In genomic region chr14:91890291-91890749, GRCh38 we compare ENCODE assay signal across 12 cellular contexts. TPM values are rescaled to one million over a fixed set of nuclear protein-coding genes. Genes with fewer than 3 reads are reported as not detected.
A peak's percentile ranks its signal among the peaks of the same experiment; 100 is the strongest.
DNase-seq lines count a peak whose midpoint lies in the region; ATAC-seq and TF ChIP-seq lines count a peak whose summit lies in the region.
"Had no signal": no experiment of that assay in that cellular context is flagged by ENCODE, and none has a peak within 500 bp of the region (broad histone marks: within the 10 kb centered on the region; RNA-seq: fewer than 3 reads in every experiment).

No MANE protein-coding gene starts in this region.

- peak overlapping the region in 8 of 10 donors; percentile 30 to 81 (median 65) for H3K27ac ChIP-seq in heart right ventricle
- H3K27ac ChIP-seq in caudate nucleus (ENCODE audit: low read depth, low read length) = peak overlapping the region; percentile 89
- peak overlapping the region; percentile 43 for H3K27ac ChIP-seq in urinary bladder (ENCODE audit: low read depth)
- no peak overlapping the region for H3K27ac ChIP-seq in foreskin keratinocyte
- H3K27ac ChIP-seq: SJSA1 had no signal

- H3K27me3 Mint-ChIP-seq in naive thymus-derived CD8-positive, alpha-beta T cell = no peaks in the 10 kb centered on the region

- no peaks in the 10 kb centered on the region for H3K9me3 ChIP-seq in heart right ventricle
- H3K9me3 ChIP-seq: SJSA1 had no signal

- H3K4me3 Mint-ChIP-seq in naive thymus-derived CD8-positive, alpha-beta T cell = peak overlapping the region; percentile 34 to 83 (median 70)
- H3K4me3 Mint-ChIP-seq: H9 had no signal

- H3K27ac Mint-ChIP-seq in naive thymus-derived CD8-positive, alpha-beta T cell = peak overlapping the region; percentile 89 to 95 (median 93)
- H3K27ac Mint-ChIP-seq: H9 had no signal

- intact Hi-C loops in heart right ventricle (cut with DNase I) = no loop called here
- intact Hi-C loops in Right ventricle myocardium inferior (cut with DNase I) = no loop called here

- 48 to 60% methylated on average over 5 of the region's 5 CpGs for WGBS in heart right ventricle, 2 donors
- WGBS in urinary bladder = 39% methylated on average over 5 of the region's 5 CpGs

- H3K4me1 ChIP-seq in heart right ventricle (peaks cover 0 to 58% (median 30%) of the 10 kb centered on the region in 9 donors), urinary bladder (ENCODE audit: insufficient read depth) (no peaks in the 10 kb centered on the region), foreskin keratinocyte (no peaks in the 10 kb centered on the region)
- H3K4me1 ChIP-seq: SJSA1 had no signal

- DNase-seq in heart right ventricle (no peak), Right ventricle myocardium inferior (ENCODE audit: missing footprints) (no peak), caudate nucleus (lab: John Stamatoyannopoulos, UW) (peak in 39 of 61 donors; percentile 4 to 59 (median 34)), foreskin keratinocyte (no peak), HCEC 1CT (no peak)
- peak in 4 of 10 donors; percentile 31 to 59 (median 53) for DNase-seq in naive thymus-derived CD8-positive, alpha-beta T cell
- DNase-seq: activated CD4-positive, alpha-beta T cell treated with anti-CD3 and anti-CD28 coated beads, Interleukin-2, amount 50 U/mL, for 1 hour; H9; Kasumi-1 had no signal

- H3K4me3 ChIP-seq in heart right ventricle (no peak overlapping the region), urinary bladder (ENCODE audit: low read depth, low read length) (no peak overlapping the region)
- H3K4me3 ChIP-seq: SJSA1 had no signal

- TF ChIP-seq CTCF in heart right ventricle (IDR thresholded peaks at IDR 0.05) (no peak), foreskin keratinocyte (conservative IDR thresholded peaks at IDR 0.05) (no peak)

- H3K36me3 Mint-ChIP-seq in naive thymus-derived CD8-positive, alpha-beta T cell = no peaks in the 10 kb centered on the region

- no peaks in the 10 kb centered on the region for H3K9me3 Mint-ChIP-seq in naive thymus-derived CD8-positive, alpha-beta T cell
- H3K9me3 Mint-ChIP-seq: H9 had no signal

- H3K27me3 ChIP-seq in heart right ventricle (no peaks in the 10 kb centered on the region), foreskin keratinocyte (no peaks in the 10 kb centered on the region)
- H3K27me3 ChIP-seq: SJSA1 had no signal

- H3K4me1 Mint-ChIP-seq in naive thymus-derived CD8-positive, alpha-beta T cell = peaks cover 35 to 74% (median 59%) of the 10 kb centered on the region in 4 donors
- H3K4me1 Mint-ChIP-seq: H9 had no signal

- POLR2A ChIA-PET in naive thymus-derived CD8-positive, alpha-beta T cell (lab: Charles Lee) = interaction anchor here (1.0 to 15.0 kb wide), 8 partner anchors 8 to 381 kb away, joined by 3 to 317 read pairs (median 11); partner anchors contain the start of genes PPP4R3A and TC2N

- ATAC-seq in heart right ventricle = peak in 6 of 8 donors; percentile 13 to 49 (median 39)
- ATAC-seq in Right ventricle myocardium inferior = no peak
- peak; percentile 73 to 81 for ATAC-seq in naive thymus-derived CD8-positive, alpha-beta T cell
- ATAC-seq in GM21717 (IDR thresholded peaks at IDR 0.05; ENCODE audit: unreplicated experiment) = no peak
- ATAC-seq in foreskin keratinocyte = no peak

- H3K36me3 ChIP-seq in heart right ventricle = no peaks in the 10 kb centered on the region
- H3K36me3 ChIP-seq in urinary bladder (ENCODE audit: insufficient read depth) = no peaks in the 10 kb centered on the region
- H3K36me3 ChIP-seq: SJSA1 had no signal

RNA-seq across cellular contexts. Expression of gene TC2N, which starts 23.0 kb away (rescaled TPM):
- total RNA-seq in heart right ventricle (10 to 100 TPM in 1 of 10 donors, 1 to 10 TPM in 9; 1.8 to 12.4 (median 3.8) TPM), Right ventricle myocardium inferior (12.6 TPM), urinary bladder (46.8 TPM), foreskin keratinocyte (16.7 and 22.8 TPM in 2 replicates)
- polyA plus RNA-seq in heart right ventricle (1 to 10 TPM; 1.8 to 5.0 TPM), urinary bladder (9.8 TPM), foreskin keratinocyte (7.3 and 7.4 TPM in 2 replicates)
- 100 to 1,000 TPM; 298 to 309 TPM for total RNA-seq in naive thymus-derived CD8-positive, alpha-beta T cell
- polyA plus RNA-seq in naive thymus-derived CD8-positive, alpha-beta T cell = 100 to 1,000 TPM; 125 to 167 (median 160) TPM

RNA-seq across cellular contexts. Expression of gene FBLN5, which starts 57.2 kb away (rescaled TPM):
- total RNA-seq in heart right ventricle (10 to 100 TPM; 25.3 to 91.5 (median 36.6) TPM), Right ventricle myocardium inferior (85.3 TPM), urinary bladder (71.3 TPM), foreskin keratinocyte (0.28 and 0.75 TPM in 2 replicates)
- polyA plus RNA-seq in heart right ventricle (10 to 100 TPM; 46.5 to 65.9 TPM), urinary bladder (219 TPM), foreskin keratinocyte (0.30 and 0.86 TPM in 2 replicates)
- total RNA-seq in naive thymus-derived CD8-positive, alpha-beta T cell = 1 to 10 TPM; 7.2 to 8.1 TPM
- 10 to 100 TPM; 21.2 to 37.7 (median 25.3) TPM for polyA plus RNA-seq in naive thymus-derived CD8-positive, alpha-beta T cell

Comparison
In these comparisons a context has a peak if more than half of its experiments do, and no peak if none do; other contexts are left out.
1. ATAC-seq: peak in heart right ventricle (6 of 8) and naive thymus-derived CD8-positive, alpha-beta T cell (2 of 2); none in Right ventricle myocardium inferior (single experiment), GM21717 (single experiment) and foreskin keratinocyte (single experiment).
2. DNase-seq: peak in caudate nucleus (39 of 61); none in heart right ventricle (0 of 2), Right ventricle myocardium inferior (single experiment), foreskin keratinocyte (0 of 2) and HCEC 1CT (single experiment).